ENCODE assay signal across 17 cellular contexts in genomic region chr7:37484460-37485063, GRCh38. TPM values are rescaled to one million over a fixed set of nuclear protein-coding genes. Genes with fewer than 3 reads are reported as not detected.
"Had no signal": no experiment of that assay in that cellular context is flagged by ENCODE, and none has a peak within 500 bp of the region (broad histone marks: within the 10 kb centered on the region; RNA-seq: fewer than 3 reads in every experiment).

No MANE protein-coding gene starts in this region.

- H3K9ac ChIP-seq: parathyroid adenoma had no signal

- H3K36me3 ChIP-seq: suprapubic skin had no signal

- ATAC-seq: right cardiac atrium had no signal

- H3K27ac ChIP-seq: left ventricle myocardium inferior, parathyroid adenoma, suprapubic skin had no signal

- H2AFZ ChIP-seq: parathyroid adenoma had no signal

- DNase-seq: activated B cell treated with CpG ODN at 0.5 μM for 24 hours; activated CD4-positive, alpha-beta T cell treated with anti-CD3 and anti-CD28 coated beads for 4 hours; activated CD4-positive, alpha-beta T cell treated with anti-CD3 and anti-CD28 coated beads, Interleukin-2, amount 50 U/mL, for 48 hours; activated naive CD4-positive, alpha-beta T cell treated with Interleukin-2 at 50 U/mL for 16 hours; activated naive CD8-positive, alpha-beta T cell treated with anti-CD3 and anti-CD28 coated beads for 36 hours; activated T-cell treated with anti-CD3 and anti-CD28 coated beads, Interleukin-2, amount 50 U/mL, for 48 hours; effector CD4-positive, alpha-beta T cell; erythroblast; foreskin fibroblast; left ventricle myocardium inferior; stimulated activated CD4-positive, alpha-beta T cell treated with anti-CD3 and anti-CD28 coated beads, Interleukin-12 subunit alpha, Interleukin-12 subunit beta, amount 100 ng/mL, for 4 hours; stimulated activated CD4-positive, alpha-beta T cell treated with anti-CD3 and anti-CD28 coated beads, Interleukin-1b, Interleukin-23, amount 100 ng/mL, for 48 hours; T1000 had no signal

- H3K9me3 ChIP-seq: suprapubic skin had no signal

- H3K79me2 ChIP-seq: parathyroid adenoma had no signal

- H3K27me3 ChIP-seq: suprapubic skin had no signal

- H3K4me3 ChIP-seq: left ventricle myocardium inferior, suprapubic skin had no signal

- H3K4me1 ChIP-seq: parathyroid adenoma, suprapubic skin had no signal

RNA-seq across cellular contexts. Expression of gene ELMO1, which starts 35.9 kb away (rescaled TPM):
- polyA plus RNA-seq: fibroblast of lung had no signal
